ENCODE assay signal across 33 cellular contexts in genomic region chr7:38535013-38535412, GRCh38.
"Had no signal": no experiment of that assay in that cellular context is flagged by ENCODE, and none has a peak within 500 bp of the region (broad histone marks: within the 10 kb centered on the region; RNA-seq: fewer than 3 reads in every experiment).

No MANE protein-coding gene starts in this region.

- H3K4me1 ChIP-seq: adrenal gland, Peyer's patch had no signal

- H3K4me3 Mint-ChIP-seq: activated B cell treated with CpG ODN at 0.5 μM for 24 hours; activated CD4-positive, alpha-beta memory T cell treated with anti-CD3 and anti-CD28 coated beads for 36 hours; activated naive CD4-positive, alpha-beta T cell treated with anti-CD3 and anti-CD28 coated beads for 36 hours; activated T-cell treated with anti-CD3 and anti-CD28 coated beads, Interleukin-2, amount 50 U/mL, for 4 hours; activated T-helper 1 cell treated with anti-CD3 and anti-CD28 coated beads, Interleukin-12 subunit alpha, Interleukin-12 subunit beta, Interleukin-2, Interleukin-4 antibody, amounts not matched to agents 30 ng/mL and 10 ng/mL and 1 ng/mL, durations not matched to agents 14 hours and 24 hours and 36 hours; brain; T-cell; T-helper 17 cell had no signal

- H3K4me3 ChIP-seq: adrenal gland, Peyer's patch had no signal

- H3K36me3 Mint-ChIP-seq: activated CD4-positive, alpha-beta memory T cell treated with anti-CD3 and anti-CD28 coated beads for 36 hours; activated naive CD4-positive, alpha-beta T cell treated with anti-CD3 and anti-CD28 coated beads, Interleukin-2, amount 50 U/mL, for 72 hours; T-cell had no signal

- H3K9me3 Mint-ChIP-seq: activated B cell treated with CpG ODN at 0.5 μM for 24 hours; activated CD4-positive, alpha-beta memory T cell treated with anti-CD3 and anti-CD28 coated beads for 36 hours; activated naive CD4-positive, alpha-beta T cell treated with anti-CD3 and anti-CD28 coated beads for 36 hours; activated naive CD4-positive, alpha-beta T cell treated with anti-CD3 and anti-CD28 coated beads, Interleukin-2, amount 50 U/mL, for 72 hours; activated T-cell treated with anti-CD3 and anti-CD28 coated beads, Interleukin-2, amount 50 U/mL, for 4 hours; activated T-helper 1 cell treated with anti-CD3 and anti-CD28 coated beads, Interleukin-12 subunit alpha, Interleukin-12 subunit beta, Interleukin-2, Interleukin-4 antibody, amounts not matched to agents 30 ng/mL and 10 ng/mL and 1 ng/mL, durations not matched to agents 14 hours and 24 hours and 36 hours; brain; T-cell had no signal

- H3K9me3 ChIP-seq: adrenal gland, Peyer's patch had no signal

- H3K27me3 Mint-ChIP-seq: brain had no signal

- H3K27me3 ChIP-seq: adrenal gland, Peyer's patch had no signal

- H3K4me1 Mint-ChIP-seq: activated B cell treated with CpG ODN at 0.5 μM for 24 hours had no signal

- H3K36me3 ChIP-seq: adrenal gland, Peyer's patch had no signal

- DNase-seq: activated B cell treated with CpG ODN at 0.5 μM for 24 hours; activated CD4-positive, alpha-beta memory T cell treated with anti-CD3 and anti-CD28 coated beads for 36 hours; activated CD4-positive, alpha-beta T cell treated with anti-CD3 and anti-CD28 coated beads for 4 hours; activated CD4-positive, alpha-beta T cell treated with anti-CD3 and anti-CD28 coated beads, Interleukin-2, amount 50 U/mL, for 1 hour; activated CD4-positive, CD25-positive, alpha-beta regulatory T cell treated with anti-CD3 and anti-CD28 coated beads, Interleukin-2, amount 50 U/mL, for 72 hours; activated CD8-positive, alpha-beta memory T cell treated with anti-CD3 and anti-CD28 coated beads, Interleukin-2, amount 50 U/mL, for 4 hours; activated gamma-delta T cell treated with Interleukin-2 at 50 U/mL for 16 hours; activated naive CD4-positive, alpha-beta T cell treated with anti-CD3 and anti-CD28 coated beads for 36 hours; activated T-cell treated with anti-CD3 and anti-CD28 coated beads for 4 hours; activated T-cell treated with anti-CD3 and anti-CD28 coated beads, Interleukin-2, amount 50 U/mL, for 4 hours; adrenal gland; caudate nucleus; cerebellar nuclear complex; Karpas-422; KBM-7; NCI-H1105; NCI-H1417 treated with DMSO at 0.1 percent for 48 hours; NCI-H187 treated with DMSO at 0.1 percent for 48 hours; NCI-H2081; NCI-H226; NCI-H510A; NCI-H526; NCI-H748 treated with DMSO at 0.1 percent for 48 hours; Peyer's patch; RPMI8226; SIG-M5; T-cell; T-helper 17 cell had no signal

- H3K27ac ChIP-seq: adrenal gland, Peyer's patch, VCaP had no signal

- ATAC-seq: activated naive CD4-positive, alpha-beta T cell treated with anti-CD3 and anti-CD28 coated beads, Interleukin-2, amount 50 U/mL, for 72 hours; activated T-cell treated with anti-CD3 and anti-CD28 coated beads, Interleukin-2, amount 50 U/mL, for 4 hours; SK-N-SH treated with all-trans-retinoic acid at 6 μM for 48 hours; T-cell; T-helper 17 cell had no signal

- H3K27ac Mint-ChIP-seq: activated B cell treated with CpG ODN at 0.5 μM for 24 hours; activated CD4-positive, alpha-beta memory T cell treated with anti-CD3 and anti-CD28 coated beads for 36 hours; activated naive CD4-positive, alpha-beta T cell treated with anti-CD3 and anti-CD28 coated beads for 36 hours; activated naive CD4-positive, alpha-beta T cell treated with anti-CD3 and anti-CD28 coated beads, Interleukin-2, amount 50 U/mL, for 72 hours; activated T-helper 1 cell treated with anti-CD3 and anti-CD28 coated beads, Interleukin-12 subunit alpha, Interleukin-12 subunit beta, Interleukin-2, Interleukin-4 antibody, amounts not matched to agents 30 ng/mL and 10 ng/mL and 1 ng/mL, durations not matched to agents 14 hours and 24 hours and 36 hours; brain; T-cell; T-helper 17 cell had no signal
